ENCODE assay signal across 8 cellular contexts in genomic region chr18:24514439-24514838, GRCh38. TPM values are rescaled to one million over a fixed set of nuclear protein-coding genes. Genes with fewer than 3 reads are reported as not detected.
DNase-seq lines count a peak whose midpoint lies in the region; ATAC-seq, FAIRE-seq and TF ChIP-seq lines count a peak whose summit lies in the region.

No MANE protein-coding gene starts in this region.

- FAIRE-seq in A549 (lab: Jason Lieb, UNC): no peak

- no TSS peak for BruUV-seq in Panc1 (replicated peaks; lab: Mats Ljungman, UMichigan)

- DNase-seq in A549 (ENCODE audit: low read depth in 1 of 2, low spot score in 1 of 2): peak; percentile 48 to 62
- peak; percentile 22 for DNase-seq in Panc1 (ENCODE audit: low read depth, low spot score)
- peak; percentile 38 for DNase-seq in fibroblast of the aortic adventitia (ENCODE audit: low read depth)
- no peak for DNase-seq in thyroid gland
- DNase-seq in anterior cingulate cortex (lab: John Stamatoyannopoulos, UW): no peak
- no peak for DNase-seq in tibial artery

- H3K9me3 ChIP-seq in A549: no peaks in the 10 kb centered on the region
- no peaks in the 10 kb centered on the region for H3K9me3 ChIP-seq in Panc1 (ENCODE audit: control insufficient read depth, insufficient read depth, low read depth, low read length)
- H3K9me3 ChIP-seq in thyroid gland: no peaks in the 10 kb centered on the region
- H3K9me3 ChIP-seq in tibial artery: no peaks in the 10 kb centered on the region

- TF ChIP-seq EP300 in A549 (IDR thresholded peaks at IDR 0.05): no peak

- POLR2A ChIA-PET in A549 (lab: Yijun Ruan, JAX): no interaction called here
- POLR2A ChIA-PET in Panc1 (lab: Charles Lee): no interaction called here

- intact Hi-C loops in Panc1 (cut with micrococcal nuclease; ENCODE audit: unreplicated experiment) (no loop called here), thyroid gland (cut with DNase I) (no loop called here), tibial artery (cut with DNase I; ENCODE audit: low total_unique reads) (no loop called here)

- H3K27ac ChIP-seq in A549: no peak overlapping the region
- H3K27ac ChIP-seq in Panc1 (ENCODE audit: low read length): no peak overlapping the region
- H3K27ac ChIP-seq in thyroid gland: no peak overlapping the region
- no peak overlapping the region for H3K27ac ChIP-seq in tibial artery

- in situ Hi-C loops in Panc1 (cut with HindIII; ENCODE audit: low pct_unique_long_range_greater_than_20kb, low sequenced_read_pairs): no loop called here

- WGBS in A549 (ENCODE audit: missing lambda C conversion rate): 5% methylated on average over 2 of the region's 2 CpGs
- WGBS in thyroid gland, 2 donors: 61 to 74% methylated on average over 2 of the region's 2 CpGs

- CTCF ChIA-PET in A549 (lab: Yijun Ruan, JAX): interaction anchor here (1.0 to 2.6 kb wide), 7 partner anchors 8 to 155 kb away, joined by 3 to 10 read pairs (median 4); no protein-coding TSS in a partner anchor
- CTCF ChIA-PET in Panc1 (lab: Charles Lee): interaction anchor here (1.3 kb wide), 1 partner anchor 25 kb away, joined by 4 read pairs; no protein-coding TSS in a partner anchor

- 0 out of 2 replicates have a peak, but pooled peaks cover 2% of the 10 kb centered on the region for H3K27me3 ChIP-seq in Panc1 (ENCODE audit: control insufficient read depth, insufficient read depth, low read length)
- no peaks in the 10 kb centered on the region for H3K27me3 ChIP-seq in thyroid gland
- H3K27me3 ChIP-seq in tibial artery: peaks cover 0 to 3% of the 10 kb centered on the region in 2 donors

- ATAC-seq in A549 (peak; percentile 76 to 84; a peak in 5 of 6 replicates), HG02981 (IDR thresholded peaks at IDR 0.05; ENCODE audit: unreplicated experiment) (peak; percentile 75), Panc1 (peak; percentile 53; the same call in 1 of the 2 replicates)

- H3K36me3 ChIP-seq in Panc1 (ENCODE audit: control insufficient read depth, insufficient read depth, low read length) (no peaks in the 10 kb centered on the region), thyroid gland (no peaks in the 10 kb centered on the region), tibial artery (no peaks in the 10 kb centered on the region)

- no peak for TF ChIP-seq POLR2A in A549 (IDR thresholded peaks at IDR 0.05; ENCODE audit: low read length)
- no peak for TF ChIP-seq POLR2A in thyroid gland (IDR thresholded peaks at IDR 0.05)

- H3K4me3 ChIP-seq in A549 (no peak overlapping the region), Panc1 (ENCODE audit: low read depth in 2 of 2, low read length in 2 of 2) (no peak overlapping the region), fibroblast of the aortic adventitia (ENCODE audit: low read depth, low read length) (no peak overlapping the region), thyroid gland (replicated peaks in 1 of 3) (no peak overlapping the region), tibial artery (no peak overlapping the region)

- no peak overlapping the region for H3K4me2 ChIP-seq in A549

- TF ChIP-seq RAD21 in A549 (conservative IDR thresholded peaks at IDR 0.05 in 1 of 2, IDR thresholded peaks at IDR 0.05 in 1 of 2): no peak

- TF ChIP-seq CTCF in A549 (IDR thresholded peaks at IDR 0.05) (no peak), GM12872 (IDR thresholded peaks at IDR 0.05; ENCODE audit: insufficient read depth, low read depth, low read length) (peak; percentile 79), Panc1 (IDR thresholded peaks at IDR 0.05) (peak; percentile 76), fibroblast of the aortic adventitia (IDR thresholded peaks at IDR 0.05; ENCODE audit: insufficient read depth, low read length) (peak; percentile 51), thyroid gland (IDR thresholded peaks at IDR 0.05) (peak in 4 of 6 experiments; percentile 16 to 48 (median 26)), tibial artery (IDR thresholded peaks at IDR 0.05) (peak in 1 of 2 experiments; percentile 20)

- H3K4me1 ChIP-seq in A549 (no peaks in the 10 kb centered on the region), Panc1 (ENCODE audit: control insufficient read depth, insufficient read depth, low read length) (no peaks in the 10 kb centered on the region), thyroid gland (no peaks in the 10 kb centered on the region), tibial artery (no peaks in the 10 kb centered on the region)

TF ChIP-seq in A549, 52 proteins besides CTCF, POLR2A, EP300 and RAD21:
- TF ChIP-seq BHLHE40 (IDR thresholded peaks at IDR 0.05; ENCODE audit: low read depth, low read length) (no peak), HEYL (CRISPR knock-in tag; IDR thresholded peaks at IDR 0.05) (no peak), CEBPB (IDR thresholded peaks at IDR 0.05) (no peak), RNF2 (IDR thresholded peaks at IDR 0.05; ENCODE audit: borderline replicate concordance, low read depth) (no peak), RCOR1 (IDR thresholded peaks at IDR 0.05; ENCODE audit: low read depth, low read length) (no peak), GATA3 (IDR thresholded peaks at IDR 0.05; ENCODE audit: borderline replicate concordance) (no peak)

RNA-seq across cellular contexts. Expression of gene HRH4, which starts 54.0 kb away (rescaled TPM):
- polyA plus RNA-seq in A549 (2011; rRNA removed) (0.07 and 0.08 TPM in 2 replicates), A549 (2017; fragmentation: RNase III; extraction: RNeasy Plus Mini Kit Qiagen cat#74134 plus additional on column Dnase treatment) (0.04 to 0.07 TPM (median 0.07 TPM) in 3 replicates)
- 0.01 TPM in 1 of 2 replicates, not detected in the other for polyA plus RNA-seq in A549 (2012; cell fraction: cytosol; rRNA removed)
- 0.01 and 0.06 TPM in 2 replicates for polyA plus RNA-seq in A549 (2012; cell fraction: nucleus; rRNA removed)
- not detected in 2 replicates for polyA minus RNA-seq in A549 (2011; rRNA and poly(A)+ RNA removed)
- total RNA-seq in Panc1 (2021; ENCODE audit: unreplicated experiment) (not detected), fibroblast of the aortic adventitia (ENCODE audit: low replicate concordance) (under 0.01 TPM in 1 of 2 replicates, not detected in the other), thyroid gland (not detected)
- polyA plus RNA-seq in Panc1 (2012; ENCODE audit: insufficient read length): not detected

Comparison
In these comparisons a context has a peak if more than half of its experiments do, and no peak if none do; other contexts are left out.
1. DNase-seq: peak in A549 (2 of 2), Panc1 (single experiment) and fibroblast of the aortic adventitia (single experiment); none in thyroid gland (0 of 2), anterior cingulate cortex (0 of 58) and tibial artery (0 of 2).
2. Peak in every context shown above with its lines, with median percentiles within 50 percentile points of each other: ATAC-seq.